Comparison of ENCODE assay signal across 26 cellular contexts in the genomic region with DNA sequence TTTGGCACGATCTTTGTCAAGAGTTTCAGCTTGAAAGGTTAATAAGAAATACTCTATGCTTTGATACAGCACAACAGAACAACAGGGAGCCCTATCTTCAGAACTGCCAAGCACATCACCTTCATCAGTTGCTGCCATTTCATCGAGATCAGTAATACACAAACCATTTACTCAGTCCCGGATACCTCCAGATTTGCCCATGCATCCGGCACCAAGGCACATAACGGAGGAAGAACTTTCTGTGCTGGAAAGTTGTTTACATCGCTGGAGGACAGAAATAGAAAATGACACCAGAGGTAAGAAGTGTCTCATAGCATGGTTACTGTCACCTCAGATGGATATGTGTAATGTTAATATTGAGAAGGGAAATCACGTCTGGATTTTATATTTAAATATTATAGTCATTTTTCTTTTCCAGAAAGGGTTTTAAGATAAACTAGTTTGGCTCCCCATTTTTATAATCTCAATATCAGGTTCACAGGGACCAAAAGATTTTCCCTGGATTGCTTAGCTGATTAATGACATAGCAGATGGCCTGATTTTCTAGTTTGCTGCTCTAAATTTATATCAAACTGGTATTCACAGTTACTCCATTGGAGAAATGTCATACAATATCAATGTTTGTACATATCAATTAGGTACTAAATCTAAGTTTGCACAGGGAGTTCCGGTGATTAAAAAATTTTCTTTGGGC.
A peak's percentile ranks its signal among the peaks of the same experiment; 100 is the strongest.
DNase-seq lines count a peak whose midpoint lies in the region; ATAC-seq and TF ChIP-seq lines count a peak whose summit lies in the region.
"Had no signal": no experiment of that assay in that cellular context is flagged by ENCODE, and none has a peak within 500 bp of the region (broad histone marks: within the 10 kb centered on the region; RNA-seq: fewer than 3 reads in every experiment).

No MANE protein-coding gene starts in this region.

- DNase-seq in NCI-H2171 treated with DMSO at 0.1 percent for 48 hours (lab: John Stamatoyannopoulos, UW) (peak; percentile 48), NCI-H2171 (lab: John Stamatoyannopoulos, UW) (no peak), glutamatergic neuron (no peak), mesothelial cell of epicardium (ENCODE audit: low spot score in 2 of 2, unreplicated experiment in 2 of 2) (no peak), upper lobe of left lung (no peak), type B pancreatic cell (ENCODE audit: extremely low spot score, unreplicated experiment) (no peak), NCI-H1417 (lab: John Stamatoyannopoulos, UW) (no peak)
- no peak for DNase-seq in activated CD4-positive, alpha-beta T cell treated with anti-CD3 and anti-CD28 coated beads for 36 hours
- DNase-seq: activated CD4-positive, alpha-beta T cell treated with anti-CD3 and anti-CD28 coated beads for 4 hours; activated effector memory CD4-positive, alpha-beta T cell treated with Interleukin-2 at 50 U/mL for 16 hours; activated naive CD8-positive, alpha-beta T cell treated with anti-CD3 and anti-CD28 coated beads for 36 hours; activated T-cell treated with anti-CD3 and anti-CD28 coated beads for 4 hours; aorta; Calu3; GOT3; IMR-90; lower lobe of right lung; NCI-H446 treated with DMSO at 0.1 percent for 48 hours; right lobe of liver; stimulated activated CD4-positive, alpha-beta T cell treated with anti-CD3 and anti-CD28 coated beads, Interleukin-4, amount 100 ng/mL, for 4 hours; testis had no signal

- POLR2A ChIA-PET in activated CD4-positive, alpha-beta T cell treated with anti-CD3 and anti-CD28 coated beads for 36 hours (lab: Charles Lee) = no interaction called here

- TF ChIP-seq EP300 in upper lobe of left lung (IDR thresholded peaks at IDR 0.05) = peak in 2 of 4 donors; percentile 61 to 71

- H3K36me3 ChIP-seq in upper lobe of left lung = peaks cover 0 to 31% (median 5%) of the 10 kb centered on the region in 4 donors
- H3K36me3 ChIP-seq: neural progenitor cell had no signal

- CTCF ChIA-PET in activated CD4-positive, alpha-beta T cell treated with anti-CD3 and anti-CD28 coated beads for 36 hours (lab: Charles Lee) = interaction anchor here (0.6 to 1.5 kb wide), 2 partner anchors 12 to 123 kb away, joined by 3 to 5 read pairs; no protein-coding TSS in a partner anchor

- H3K27me3 Mint-ChIP-seq in glutamatergic neuron (ENCODE audit: unreplicated experiment) (peaks cover 2% of the 10 kb centered on the region), mesothelial cell of epicardium (ENCODE audit: low read depth) (no peaks in the 10 kb centered on the region), type B pancreatic cell (no peaks in the 10 kb centered on the region)
- no peaks in the 10 kb centered on the region for H3K27me3 Mint-ChIP-seq in activated CD4-positive, alpha-beta T cell treated with anti-CD3 and anti-CD28 coated beads for 36 hours
- H3K27me3 Mint-ChIP-seq: activated naive CD8-positive, alpha-beta T cell treated with anti-CD3 and anti-CD28 coated beads for 36 hours; stimulated activated memory B cell treated with anti-CD40 and anti-IgM and Interleukin-4, amounts not matched to agents 10 μg/mL and 1 μg/mL and 100 μg/mL, for 72 hours had no signal

- H3K4me3 Mint-ChIP-seq in glutamatergic neuron (ENCODE audit: unreplicated experiment) = no peak overlapping the region
- no peak overlapping the region for H3K4me3 Mint-ChIP-seq in mesothelial cell of epicardium
- no peak overlapping the region for H3K4me3 Mint-ChIP-seq in activated CD4-positive, alpha-beta T cell treated with anti-CD3 and anti-CD28 coated beads for 36 hours
- H3K4me3 Mint-ChIP-seq in type B pancreatic cell = no peak overlapping the region
- H3K4me3 Mint-ChIP-seq: activated naive CD8-positive, alpha-beta T cell treated with anti-CD3 and anti-CD28 coated beads for 36 hours; neural progenitor cell; stimulated activated memory B cell treated with anti-CD40 and anti-IgM and Interleukin-4, amounts not matched to agents 10 μg/mL and 1 μg/mL and 100 μg/mL, for 72 hours had no signal

- H3K36me3 Mint-ChIP-seq in glutamatergic neuron (ENCODE audit: unreplicated experiment) = no peaks in the 10 kb centered on the region
- H3K36me3 Mint-ChIP-seq in mesothelial cell of epicardium = peaks cover 32% of the 10 kb centered on the region
- H3K36me3 Mint-ChIP-seq in activated CD4-positive, alpha-beta T cell treated with anti-CD3 and anti-CD28 coated beads for 36 hours (ENCODE audit: low read depth) = peaks cover 15% of the 10 kb centered on the region
- peaks cover 25% of the 10 kb centered on the region for H3K36me3 Mint-ChIP-seq in type B pancreatic cell

- no peaks in the 10 kb centered on the region for H3K27me3 ChIP-seq in upper lobe of left lung
- H3K27me3 ChIP-seq: neural progenitor cell, right lobe of liver, testis, vagina had no signal

- intact Hi-C loops in activated CD4-positive, alpha-beta T cell treated with anti-CD3 and anti-CD28 coated beads for 36 hours (cut with DNase I, micrococcal nuclease) = loop anchor here in 1 of 2 experiments (5.0 kb wide), 1 partner anchor 765 kb away; a partner anchor contains a TSS

- no peak overlapping the region for H3K4me3 ChIP-seq in upper lobe of left lung
- H3K4me3 ChIP-seq: lower lobe of right lung, neural progenitor cell, right lobe of liver, testis, vagina had no signal

- no peak for ATAC-seq in upper lobe of left lung (ENCODE audit: low FRiP score in 2 of 2)
- no peak for ATAC-seq in activated CD4-positive, alpha-beta T cell treated with anti-CD3 and anti-CD28 coated beads for 36 hours
- ATAC-seq: stimulated activated memory B cell treated with anti-CD40 and anti-IgM and Interleukin-4, amounts not matched to agents 10 μg/mL and 1 μg/mL and 100 μg/mL, for 72 hours had no signal

- no peak for TF ChIP-seq POLR2A in upper lobe of left lung (IDR thresholded peaks at IDR 0.05)

- peaks cover 5 to 7% (median 7%) of the 10 kb centered on the region in 4 donors for H3K4me1 ChIP-seq in upper lobe of left lung
- H3K4me1 ChIP-seq: neural progenitor cell, parathyroid adenoma, right lobe of liver, testis, vagina had no signal

- peaks cover 9% of the 10 kb centered on the region for H3K4me1 Mint-ChIP-seq in glutamatergic neuron (ENCODE audit: low read depth, unreplicated experiment)
- peaks cover 2% of the 10 kb centered on the region for H3K4me1 Mint-ChIP-seq in mesothelial cell of epicardium
- H3K4me1 Mint-ChIP-seq in activated CD4-positive, alpha-beta T cell treated with anti-CD3 and anti-CD28 coated beads for 36 hours = peaks cover 24% of the 10 kb centered on the region
- H3K4me1 Mint-ChIP-seq in type B pancreatic cell (ENCODE audit: unreplicated experiment) = no peaks in the 10 kb centered on the region
- H3K4me1 Mint-ChIP-seq: neural progenitor cell; stimulated activated memory B cell treated with anti-CD40 and anti-IgM and Interleukin-4, amounts not matched to agents 10 μg/mL and 1 μg/mL and 100 μg/mL, for 72 hours had no signal

- TF ChIP-seq CTCF in glutamatergic neuron (IDR thresholded peaks at IDR 0.05; ENCODE audit: partially characterized antibody, unreplicated experiment) = no peak
- TF ChIP-seq CTCF in mesothelial cell of epicardium (IDR thresholded peaks at IDR 0.05; ENCODE audit: unreplicated experiment) = no peak
- TF ChIP-seq CTCF in upper lobe of left lung (IDR thresholded peaks at IDR 0.05) = no peak
- no peak for TF ChIP-seq CTCF in type B pancreatic cell (conservative IDR thresholded peaks at IDR 0.05)

- no peaks in the 10 kb centered on the region for H3K9me3 ChIP-seq in upper lobe of left lung
- H3K9me3 ChIP-seq: lower lobe of right lung, right lobe of liver, testis, vagina had no signal

- H3K9me3 Mint-ChIP-seq in glutamatergic neuron (ENCODE audit: unreplicated experiment) = peaks cover 4% of the 10 kb centered on the region
- H3K9me3 Mint-ChIP-seq in mesothelial cell of epicardium = no peaks in the 10 kb centered on the region
- no peaks in the 10 kb centered on the region for H3K9me3 Mint-ChIP-seq in activated CD4-positive, alpha-beta T cell treated with anti-CD3 and anti-CD28 coated beads for 36 hours (ENCODE audit: low read depth)
- H3K9me3 Mint-ChIP-seq in type B pancreatic cell = no peaks in the 10 kb centered on the region
- H3K9me3 Mint-ChIP-seq: activated naive CD8-positive, alpha-beta T cell treated with anti-CD3 and anti-CD28 coated beads for 36 hours; neural progenitor cell; stimulated activated memory B cell treated with anti-CD40 and anti-IgM and Interleukin-4, amounts not matched to agents 10 μg/mL and 1 μg/mL and 100 μg/mL, for 72 hours had no signal

- WGBS in upper lobe of left lung, 2 donors = 77 to 79% methylated on average over 8 of the region's 8 CpGs

- H3K27ac ChIP-seq in upper lobe of left lung = peak overlapping the region; percentile 6 to 58 (median 57)
- H3K27ac ChIP-seq: 22Rv1, lower lobe of right lung, neural progenitor cell, parathyroid adenoma, right lobe of liver, testis, vagina had no signal

- peak overlapping the region; percentile 49 for H3K27ac Mint-ChIP-seq in glutamatergic neuron (ENCODE audit: unreplicated experiment)
- H3K27ac Mint-ChIP-seq in mesothelial cell of epicardium = peak overlapping the region; percentile 43
- H3K27ac Mint-ChIP-seq in activated CD4-positive, alpha-beta T cell treated with anti-CD3 and anti-CD28 coated beads for 36 hours = no peak overlapping the region
- no peak overlapping the region for H3K27ac Mint-ChIP-seq in type B pancreatic cell
- H3K27ac Mint-ChIP-seq: activated naive CD8-positive, alpha-beta T cell treated with anti-CD3 and anti-CD28 coated beads for 36 hours; neural progenitor cell; stimulated activated memory B cell treated with anti-CD40 and anti-IgM and Interleukin-4, amounts not matched to agents 10 μg/mL and 1 μg/mL and 100 μg/mL, for 72 hours had no signal

Comparison
In these comparisons a context has a peak if more than half of its experiments do, and no peak if none do; other contexts are left out.
1. H3K27ac Mint-ChIP-seq: peak in glutamatergic neuron (single experiment) and mesothelial cell of epicardium (single experiment); none in activated CD4-positive, alpha-beta T cell treated with anti-CD3 and anti-CD28 coated beads for 36 hours (single experiment) and type B pancreatic cell (single experiment).